In the genomic region with DNA sequence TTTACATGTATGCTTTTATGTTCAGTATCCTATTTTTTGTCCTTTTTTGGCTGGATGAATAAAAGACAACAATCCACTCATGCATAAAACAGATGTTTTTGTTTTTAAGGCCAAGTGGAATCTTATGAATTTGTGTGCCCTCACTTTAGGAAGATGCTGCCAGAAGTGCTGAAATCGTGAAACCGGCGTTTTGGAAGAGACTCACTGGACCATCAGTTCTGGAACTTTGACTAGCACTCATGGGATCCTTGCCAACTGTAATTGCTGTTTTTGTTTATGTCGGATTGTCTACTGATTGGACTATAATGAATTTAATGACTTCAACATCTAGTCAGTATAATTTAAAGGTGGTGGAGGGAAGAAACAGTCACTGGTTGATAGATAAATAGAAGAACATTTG, we compare ENCODE assay signal across 19 cellular contexts. TPM values are rescaled to one million over a fixed set of nuclear protein-coding genes. Genes with fewer than 3 reads are reported as not detected.
DNase-seq lines count a peak whose midpoint lies in the region; TF ChIP-seq lines count a peak whose summit lies in the region.
"Had no signal": no experiment of that assay in that cellular context is flagged by ENCODE, and none has a peak within 500 bp of the region (broad histone marks: within the 10 kb centered on the region; RNA-seq: fewer than 3 reads in every experiment).

No MANE protein-coding gene starts in this region.

- TF ChIP-seq CTCF in neural cell (IDR thresholded peaks at IDR 0.05; ENCODE audit: poor library complexity, severe bottlenecking) = no peak

- peaks cover 4% of the 10 kb centered on the region for H3F3A ChIP-seq in neural cell (ENCODE audit: insufficient read depth, low read length, poor library complexity, severe bottlenecking)

- no peaks in the 10 kb centered on the region for H3K36me3 ChIP-seq in Karpas-422 (ENCODE audit: insufficient read depth, low read length)
- H3K36me3 ChIP-seq in neural cell (ENCODE audit: insufficient read depth, low read length) = no peaks in the 10 kb centered on the region
- H3K36me3 ChIP-seq: Peyer's patch, thoracic aorta had no signal

- H3K79me2 ChIP-seq in Karpas-422 (ENCODE audit: low read length) (no peaks in the 10 kb centered on the region), neural cell (replicated peaks; ENCODE audit: insufficient read depth, low read length) (peaks cover 97% of the 10 kb centered on the region)

- H3K4me1 ChIP-seq in Karpas-422 (ENCODE audit: low read length) = no peaks in the 10 kb centered on the region

- H2AFZ ChIP-seq in Karpas-422 (ENCODE audit: low read length) (no peak overlapping the region), neural cell (ENCODE audit: low read depth, low read length) (no peak overlapping the region)

- H3K9me2 ChIP-seq in Karpas-422 (replicated peaks; ENCODE audit: insufficient read depth, low read length) = no peaks in the 10 kb centered on the region
- no peaks in the 10 kb centered on the region for H3K9me2 ChIP-seq in neural cell (ENCODE audit: insufficient read depth, low read length)

- H3K9me3 ChIP-seq in Karpas-422 (ENCODE audit: low read length) (no peaks in the 10 kb centered on the region), neural cell (ENCODE audit: low read length) (no peaks in the 10 kb centered on the region)
- H3K9me3 ChIP-seq: Peyer's patch, thoracic aorta had no signal

- H3K4me3 ChIP-seq in Karpas-422 (ENCODE audit: low read length) (no peak overlapping the region), neural cell (ENCODE audit: low read length) (peak overlapping the region; percentile 44)
- H3K4me3 ChIP-seq: K562, Peyer's patch, thoracic aorta had no signal

- TF ChIP-seq EP300 in neural cell (conservative IDR thresholded peaks at IDR 0.05; ENCODE audit: poor library complexity, severe bottlenecking) = no peak

- H3K4me2 ChIP-seq in Karpas-422 (ENCODE audit: low read depth, low read length, poor library complexity, severe bottlenecking) = no peak overlapping the region
- peak overlapping the region; percentile 37 for H3K4me2 ChIP-seq in neural cell (ENCODE audit: low read length)

- no peak overlapping the region for H3K27ac ChIP-seq in Karpas-422 (ENCODE audit: low read length)
- H3K27ac ChIP-seq in neural cell (ENCODE audit: low read length) = no peak overlapping the region
- H3K27ac ChIP-seq: Peyer's patch, thoracic aorta had no signal

- peak; percentile 38 for DNase-seq in AG20443 (ENCODE audit: low spot score)
- peak; percentile 35 for DNase-seq in Karpas-422
- peak; percentile 5 for DNase-seq in astrocyte of the hippocampus (ENCODE audit: low read depth, low spot score)
- DNase-seq in NCI-H187 treated with DMSO at 0.1 percent for 48 hours (lab: John Stamatoyannopoulos, UW) = no peak
- DNase-seq in stimulated activated CD8-positive, alpha-beta memory T cell treated with anti-CD3 and anti-CD28 coated beads, Interleukin-4, amount 100 ng/mL, for 48 hours = no peak
- no peak for DNase-seq in Ammon's horn (ENCODE audit: low spot score)
- no peak for DNase-seq in MV-4-11 (lab: John Stamatoyannopoulos, UW)
- DNase-seq: activated CD8-positive, alpha-beta T cell treated with anti-CD3 and anti-CD28 coated beads for 36 hours; activated naive CD4-positive, alpha-beta T cell treated with Interleukin-2 at 50 U/mL for 16 hours; activated T-cell treated with anti-CD3 and anti-CD28 coated beads, Interleukin-2, amount 50 U/mL, for 1 hour; aorta; effector memory CD8-positive, alpha-beta T cell; natural killer cell; NCI-H774; Peyer's patch; T-helper 2 cell had no signal

- TF ChIP-seq RAD21 in neural cell (conservative IDR thresholded peaks at IDR 0.05) = no peak

- H3K9ac ChIP-seq in Karpas-422 (ENCODE audit: low read length) (no peak overlapping the region), neural cell (ENCODE audit: low read length) (no peak overlapping the region)

- no peaks in the 10 kb centered on the region for H3K27me3 ChIP-seq in Karpas-422 (ENCODE audit: low read length)
- H3K27me3 ChIP-seq in neural cell (ENCODE audit: insufficient read depth, low read depth, low read length) = no peaks in the 10 kb centered on the region

- H4K20me1 ChIP-seq in Karpas-422 (ENCODE audit: insufficient read depth, low read depth, low read length) (no peaks in the 10 kb centered on the region), neural cell (ENCODE audit: insufficient read depth) (no peaks in the 10 kb centered on the region)

TF ChIP-seq in neural cell, 6 proteins besides CTCF, POLR2A, EP300 and RAD21:
- TF ChIP-seq POLR2AphosphoS5 (IDR thresholded peaks at IDR 0.05) (no peak), EZH2 (IDR thresholded peaks at IDR 0.05; ENCODE audit: borderline replicate concordance, insufficient read depth, low read length, poor library complexity, severe bottlenecking) (no peak), REST (IDR thresholded peaks at IDR 0.05; ENCODE audit: borderline replicate concordance) (no peak)
TF ChIP-seq in neural cell: peak in this region for 0.

RNA-seq across cellular contexts. Expression of gene ZNF521, which starts 6.5 kb away (rescaled TPM):
- not detected in 2 replicates for total RNA-seq in Karpas-422 (2014; rRNA removed; shearing (Covaris generic); ENCODE audit: low replicate concordance)
- 101 and 104 TPM in 2 replicates for polyA plus RNA-seq in neural cell
- 243 and 268 TPM in 2 replicates for polyA minus RNA-seq in neural cell
- total RNA-seq: activated CD8-positive, alpha-beta T cell treated with anti-CD3 and anti-CD28 coated beads for 36 hours had no signal

Comparison
In these comparisons a context has a peak if more than half of its experiments do, and no peak if none do; other contexts are left out.
1. DNase-seq: peak in AG20443 (single experiment), Karpas-422 (single experiment) and astrocyte of the hippocampus (single experiment); none in NCI-H187 treated with DMSO at 0.1 percent for 48 hours (single experiment), stimulated activated CD8-positive, alpha-beta memory T cell treated with anti-CD3 and anti-CD28 coated beads, Interleukin-4, amount 100 ng/mL, for 48 hours (single experiment), Ammon's horn (single experiment) and MV-4-11 (single experiment).